Comparison of ENCODE assay signal across 22 cellular contexts in the genomic region with DNA sequence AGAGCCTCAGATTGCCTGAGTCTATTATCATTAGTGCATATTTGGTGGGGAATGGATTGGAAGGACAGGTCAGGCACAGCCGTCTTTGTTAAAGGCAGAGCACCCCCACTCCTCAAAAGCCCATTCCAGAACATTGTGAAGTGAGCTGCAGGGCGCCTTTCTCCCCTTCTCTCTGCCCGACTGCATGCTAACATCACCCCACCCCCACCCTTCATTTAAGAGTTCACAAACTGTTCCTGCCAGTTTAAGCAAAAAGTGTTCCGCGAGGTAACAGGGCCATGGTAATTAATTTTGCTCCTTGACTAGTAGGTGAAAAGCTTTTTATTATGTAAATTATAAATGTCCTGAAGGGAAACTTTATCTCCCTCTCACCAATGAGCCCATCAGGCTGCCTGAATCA.
"Had no signal": no experiment of that assay in that cellular context is flagged by ENCODE, and none has a peak within 500 bp of the region (broad histone marks: within the 10 kb centered on the region; RNA-seq: fewer than 3 reads in every experiment).

No MANE protein-coding gene starts in this region.

- H3K9me3 ChIP-seq: neutrophil, right atrium auricular region, testis, transverse colon had no signal

- H3K4me1 ChIP-seq: heart left ventricle, right atrium auricular region, sigmoid colon, testis, transverse colon had no signal

- H3K4me3 ChIP-seq: coronary artery, heart left ventricle, right atrium auricular region, sigmoid colon, skin epidermis, testis, transverse colon had no signal

- DNase-seq: effector CD4-positive, alpha-beta T cell; endodermal cell; erythroblast; foreskin melanocyte; heart left ventricle; hippocampal formation; left colon; left ventricle myocardium superior; naive thymus-derived CD4-positive, alpha-beta T cell; nephron progenitor cell; posterior cingulate gyrus; sigmoid colon; stimulated activated CD4-positive, alpha-beta T cell treated with anti-CD3 and anti-CD28 coated beads, Interleukin-2, amount 100 ng/mL, for 24 hours; stimulated activated CD4-positive, alpha-beta T cell treated with anti-CD3 and anti-CD28 coated beads, Interleukin-4, amount 100 ng/mL, for 4 hours; stimulated activated naive B cell treated with anti-CD40 and anti-IgM and Interleukin-4, amounts not matched to agents 10 μg/mL and 1 μg/mL and 100 μg/mL, for 72 hours; stimulated activated naive CD8-positive, alpha-beta T cell treated with anti-CD3 and anti-CD28 coated beads, Interleukin-15, amount 100 ng/mL, for 72 hours; testis; transverse colon had no signal

- H3K36me3 ChIP-seq: heart left ventricle, neutrophil, right atrium auricular region, sigmoid colon, transverse colon had no signal

- ATAC-seq: heart left ventricle; left colon; left ventricle myocardium superior; naive thymus-derived CD4-positive, alpha-beta T cell; stimulated activated naive B cell treated with anti-CD40 and anti-IgM and Interleukin-4, amounts not matched to agents 10 μg/mL and 1 μg/mL and 100 μg/mL, for 72 hours; stimulated activated naive CD8-positive, alpha-beta T cell treated with anti-CD3 and anti-CD28 coated beads, Interleukin-15, amount 100 ng/mL, for 72 hours had no signal

- H3K27ac ChIP-seq: coronary artery, heart left ventricle, neutrophil, right atrium auricular region, sigmoid colon, skin epidermis, testis, transverse colon had no signal

- H3K27me3 ChIP-seq: neutrophil, right atrium auricular region, testis, transverse colon had no signal
